ENCODE assay signal across 7 cellular contexts in genomic region chr3:51500632-51501131, GRCh38. TPM values are rescaled to one million over a fixed set of nuclear protein-coding genes. Genes with fewer than 3 reads are reported as not detected.
DNase-seq lines count a peak whose midpoint lies in the region; ATAC-seq lines count a peak whose summit lies in the region.

No MANE protein-coding gene starts in this region.

- ATAC-seq in activated naive CD8-positive, alpha-beta T cell treated with anti-CD3 and anti-CD28 coated beads, Interleukin-2, amount 50 U/mL, for 24 hours: no peak
- ATAC-seq in left colon: no peak
- no peak for ATAC-seq in HG02623 (IDR thresholded peaks at IDR 0.05; ENCODE audit: unreplicated experiment)

- peak overlapping the region; percentile 74 for H3K27ac ChIP-seq in KOPT-K1 (ENCODE audit: low read depth, low read length, poor library complexity, severe bottlenecking)
- peak overlapping the region; percentile 80 for H3K27ac ChIP-seq in substantia nigra (ENCODE audit: low read depth, low read length, poor library complexity, severe bottlenecking)

- peak overlapping the region; percentile 98 for H3K4me3 Mint-ChIP-seq in activated naive CD8-positive, alpha-beta T cell treated with anti-CD3 and anti-CD28 coated beads, Interleukin-2, amount 50 U/mL, for 24 hours

- H3K9me3 ChIP-seq in KOPT-K1 (ENCODE audit: insufficient read depth, low read length, poor library complexity, severe bottlenecking): no peaks in the 10 kb centered on the region

- peaks cover 29% of the 10 kb centered on the region for H3K4me1 Mint-ChIP-seq in activated naive CD8-positive, alpha-beta T cell treated with anti-CD3 and anti-CD28 coated beads, Interleukin-2, amount 50 U/mL, for 24 hours

- H3K36me3 ChIP-seq in KOPT-K1 (ENCODE audit: insufficient read depth, low read length): peaks cover 14% of the 10 kb centered on the region

- no peak for DNase-seq in activated naive CD8-positive, alpha-beta T cell treated with anti-CD3 and anti-CD28 coated beads, Interleukin-2, amount 50 U/mL, for 24 hours
- peak; percentile 34 to 45 for DNase-seq in left colon
- peak in 4 of 49 donors; percentile 2 to 19 (median 6) for DNase-seq in substantia nigra (lab: John Stamatoyannopoulos, UW)
- no peak for DNase-seq in NCI-H345 (lab: John Stamatoyannopoulos, UW)
- DNase-seq in GOT3 (lab: John Stamatoyannopoulos, UW): no peak

- no peaks in the 10 kb centered on the region for H3K9me3 Mint-ChIP-seq in activated naive CD8-positive, alpha-beta T cell treated with anti-CD3 and anti-CD28 coated beads, Interleukin-2, amount 50 U/mL, for 24 hours

- H3K36me3 Mint-ChIP-seq in activated naive CD8-positive, alpha-beta T cell treated with anti-CD3 and anti-CD28 coated beads, Interleukin-2, amount 50 U/mL, for 24 hours (ENCODE audit: low read depth): no peaks in the 10 kb centered on the region

- H3K27me3 Mint-ChIP-seq in activated naive CD8-positive, alpha-beta T cell treated with anti-CD3 and anti-CD28 coated beads, Interleukin-2, amount 50 U/mL, for 24 hours: peaks cover 3% of the 10 kb centered on the region

- peak overlapping the region; percentile 96 for H3K27ac Mint-ChIP-seq in activated naive CD8-positive, alpha-beta T cell treated with anti-CD3 and anti-CD28 coated beads, Interleukin-2, amount 50 U/mL, for 24 hours

- intact Hi-C loops in left colon (cut with DNase I, micrococcal nuclease): loop anchor here (5.0 to 10.0 kb wide), 3 partner anchors 167 to 294 kb away; no protein-coding TSS in a partner anchor

RNA-seq across cellular contexts. Expression of gene DCAF1, which starts 0.9 kb away (rescaled TPM):
- total RNA-seq in left colon: 10 to 100 TPM; 16.0 to 22.6 TPM

RNA-seq across cellular contexts. Expression of gene RAD54L2, which starts 37.8 kb away (rescaled TPM):
- total RNA-seq in left colon: 10 to 100 TPM; 13.9 to 16.9 TPM

Comparison
In these comparisons a context has a peak if more than half of its experiments do, and no peak if none do; other contexts are left out.
1. DNase-seq: peak in left colon (2 of 2); none in activated naive CD8-positive, alpha-beta T cell treated with anti-CD3 and anti-CD28 coated beads, Interleukin-2, amount 50 U/mL, for 24 hours (single experiment), NCI-H345 (single experiment) and GOT3 (single experiment).